19 cellular contexts compared by ENCODE assay signal in the genomic region with DNA sequence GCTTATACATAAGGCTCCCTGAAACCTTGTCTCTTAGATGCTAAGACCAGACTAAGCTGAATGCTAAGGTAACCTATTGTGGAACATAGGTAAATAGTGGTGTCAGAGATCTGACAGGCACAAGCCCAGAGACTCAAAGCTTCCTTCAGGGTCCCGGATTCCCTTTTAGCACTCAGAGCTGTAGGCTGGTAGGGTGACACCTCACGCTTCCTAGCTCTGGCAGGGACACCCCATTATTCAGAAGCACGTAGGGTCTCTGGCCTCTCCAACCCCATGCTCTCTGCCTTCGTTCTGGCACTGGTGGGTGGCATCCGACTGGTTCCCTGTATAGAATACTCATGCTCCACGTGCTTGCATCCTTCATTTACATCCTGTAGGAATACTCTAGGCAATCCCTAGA.
"Had no signal": no experiment of that assay in that cellular context is flagged by ENCODE, and none has a peak within 500 bp of the region (broad histone marks: within the 10 kb centered on the region; RNA-seq: fewer than 3 reads in every experiment).

No MANE protein-coding gene starts in this region.

- H3K4me3 Mint-ChIP-seq: activated CD4-positive, alpha-beta T cell treated with anti-CD3 and anti-CD28 coated beads, Interleukin-2, amount 10 ng/mL, durations not matched to agents 7 days and 5 days; activated CD8-positive, alpha-beta T cell treated with anti-CD3 and anti-CD28 coated beads, Interleukin-2, amount 10 ng/mL, durations not matched to agents 7 days and 5 days; activated naive CD4-positive, alpha-beta T cell treated with anti-CD3 and anti-CD28 coated beads for 36 hours; natural killer cell; T-helper 1 cell treated with Interleukin-12 subunit alpha and Interleukin-12 subunit beta and Interleukin-4 antibody, amounts not matched to agents 30 μg/mL and 1 μg/mL, for 36 hours had no signal

- DNase-seq: activated CD4-positive, alpha-beta T cell treated with anti-CD3 and anti-CD28 coated beads, Interleukin-2, amount 10 ng/mL, durations not matched to agents 7 days and 5 days; activated CD8-positive, alpha-beta T cell treated with anti-CD3 and anti-CD28 coated beads, Interleukin-2, amount 10 ng/mL, durations not matched to agents 7 days and 5 days; activated naive CD4-positive, alpha-beta T cell treated with anti-CD3 and anti-CD28 coated beads for 36 hours; anterior cingulate cortex; body of pancreas; foreskin fibroblast; left lung; natural killer cell; spleen; stimulated activated CD4-positive, alpha-beta T cell treated with anti-CD3 and anti-CD28 coated beads, Interleukin-4, amount 100 ng/mL, for 1 hour; stimulated activated naive CD4-positive, alpha-beta T cell treated with Interleukin-2 at 50 U/mL for 16 hours; thyroid gland; upper lobe of right lung had no signal

- ATAC-seq: activated CD4-positive, CD25-positive, alpha-beta regulatory T cell treated with anti-CD3 and anti-CD28 coated beads, Interleukin-2, amount 50 U/mL, for 24 hours; activated CD8-positive, alpha-beta T cell treated with anti-CD3 and anti-CD28 coated beads, Interleukin-2, amount 10 ng/mL, durations not matched to agents 7 days and 5 days; body of pancreas; left lung; natural killer cell; upper lobe of right lung had no signal

- H3K27me3 ChIP-seq: body of pancreas, cardiac muscle cell, left lung, right atrium auricular region, spleen, thyroid gland, upper lobe of right lung had no signal

- H3K27ac Mint-ChIP-seq: activated CD4-positive, alpha-beta T cell treated with anti-CD3 and anti-CD28 coated beads, Interleukin-2, amount 10 ng/mL, durations not matched to agents 7 days and 5 days; activated CD8-positive, alpha-beta T cell treated with anti-CD3 and anti-CD28 coated beads, Interleukin-2, amount 10 ng/mL, durations not matched to agents 7 days and 5 days; activated naive CD4-positive, alpha-beta T cell treated with anti-CD3 and anti-CD28 coated beads for 36 hours; natural killer cell; progenitor cell of endocrine pancreas; T-helper 1 cell treated with Interleukin-12 subunit alpha and Interleukin-12 subunit beta and Interleukin-4 antibody, amounts not matched to agents 30 μg/mL and 1 μg/mL, for 36 hours had no signal

- H3K27ac ChIP-seq: body of pancreas, cardiac muscle cell, left lung, right atrium auricular region, upper lobe of right lung had no signal

- H3K4me3 ChIP-seq: body of pancreas, cardiac muscle cell, left lung, lung, right atrium auricular region, spleen, thyroid gland, upper lobe of right lung had no signal

- H3K36me3 ChIP-seq: cardiac muscle cell, right atrium auricular region, thyroid gland had no signal

- H3K9me3 ChIP-seq: body of pancreas, left lung, right atrium auricular region, spleen, thyroid gland, upper lobe of right lung had no signal

- H3K36me3 Mint-ChIP-seq: natural killer cell had no signal

- H3K9me3 Mint-ChIP-seq: activated CD4-positive, alpha-beta T cell treated with anti-CD3 and anti-CD28 coated beads, Interleukin-2, amount 10 ng/mL, durations not matched to agents 7 days and 5 days; activated naive CD4-positive, alpha-beta T cell treated with anti-CD3 and anti-CD28 coated beads for 36 hours; natural killer cell; T-helper 1 cell treated with Interleukin-12 subunit alpha and Interleukin-12 subunit beta and Interleukin-4 antibody, amounts not matched to agents 30 μg/mL and 1 μg/mL, for 36 hours had no signal

- H3K27me3 Mint-ChIP-seq: activated CD4-positive, alpha-beta T cell treated with anti-CD3 and anti-CD28 coated beads, Interleukin-2, amount 10 ng/mL, durations not matched to agents 7 days and 5 days; progenitor cell of endocrine pancreas had no signal
